ENCODE assay signal across 1 cellular context in genomic region chr20:3612795-3613560, GRCh38.
TF ChIP-seq lines count a peak whose summit lies in the region.

No MANE protein-coding gene starts in this region.

TF ChIP-seq in H1, 55 proteins besides CTCF, POLR2A, EP300 and RAD21:
- no peak for TF ChIP-seq GTF2F1 (IDR thresholded peaks at IDR 0.05; ENCODE audit: borderline replicate concordance, low read depth, low read length)
- TF ChIP-seq KDM4A (IDR thresholded peaks at IDR 0.05; ENCODE audit: low read depth, low read length, severe bottlenecking) = no peak
- TF ChIP-seq CBX8 (IDR thresholded peaks at IDR 0.05; ENCODE audit: borderline replicate concordance, low read depth, low read length) = no peak
- no peak for TF ChIP-seq SIX5 (IDR thresholded peaks at IDR 0.05; ENCODE audit: low read depth, low read length)
- TF ChIP-seq KDM5A (IDR thresholded peaks at IDR 0.05; ENCODE audit: low read length) = no peak
- TF ChIP-seq CTBP2 (IDR thresholded peaks at IDR 0.05; ENCODE audit: borderline replicate concordance, insufficient read depth, insufficient read length, low read length) = no peak
- TF ChIP-seq ASH2L (IDR thresholded peaks at IDR 0.05; ENCODE audit: low read length) = no peak
- no peak for TF ChIP-seq FOSL1 (IDR thresholded peaks at IDR 0.05; ENCODE audit: insufficient read depth, low read depth, low read length)
- no peak for TF ChIP-seq SIN3A (conservative IDR thresholded peaks at IDR 0.05 in 1 of 2, IDR thresholded peaks at IDR 0.05 in 1 of 2; ENCODE audit: low read depth in 1 of 2, low read length in 2 of 2)
- no peak for TF ChIP-seq POU5F1 (IDR thresholded peaks at IDR 0.05; ENCODE audit: low read depth, low read length)
- TF ChIP-seq HDAC6 (IDR thresholded peaks at IDR 0.05; ENCODE audit: low read depth, low read length) = no peak
